ENCODE assay signal across 1 cellular context in the genomic region with DNA sequence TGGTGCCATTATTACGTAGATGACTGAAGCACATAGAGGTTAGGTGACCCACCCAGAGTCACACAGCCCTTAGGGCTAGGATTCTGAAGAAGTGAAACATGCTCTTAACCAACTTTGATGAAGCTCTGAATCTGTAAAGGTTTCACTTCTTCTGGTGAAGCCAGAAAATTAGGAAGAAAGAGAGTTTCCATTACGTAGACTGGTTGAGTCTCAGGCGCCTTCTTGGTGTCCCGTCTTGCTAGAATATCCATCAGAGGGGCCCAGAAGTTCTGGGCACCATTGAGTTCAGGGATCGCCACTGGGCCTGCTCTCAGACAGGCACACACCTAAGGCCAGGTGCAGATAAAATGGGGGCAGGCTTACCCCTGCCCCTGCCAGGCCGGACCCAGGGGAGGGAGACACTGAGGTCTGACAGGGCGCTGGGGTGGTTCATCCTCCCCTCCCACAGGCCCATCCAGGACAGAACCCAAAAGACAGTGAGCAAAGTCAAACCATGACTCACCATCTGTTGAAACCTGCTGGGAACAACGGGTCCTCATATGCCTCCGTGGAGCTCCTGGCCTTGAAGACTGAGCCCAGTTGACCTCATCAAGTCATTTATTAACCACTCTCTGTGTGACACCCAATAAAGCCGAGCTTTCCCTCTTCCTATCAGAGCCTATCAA.
TF ChIP-seq lines count a peak whose summit lies in the region.

No MANE protein-coding gene starts in this region.

TF ChIP-seq in GM12878, 131 proteins besides CTCF, POLR2A, EP300 and RAD21 (continued from another document and continues in another):
- TF ChIP-seq, protein P1, sequence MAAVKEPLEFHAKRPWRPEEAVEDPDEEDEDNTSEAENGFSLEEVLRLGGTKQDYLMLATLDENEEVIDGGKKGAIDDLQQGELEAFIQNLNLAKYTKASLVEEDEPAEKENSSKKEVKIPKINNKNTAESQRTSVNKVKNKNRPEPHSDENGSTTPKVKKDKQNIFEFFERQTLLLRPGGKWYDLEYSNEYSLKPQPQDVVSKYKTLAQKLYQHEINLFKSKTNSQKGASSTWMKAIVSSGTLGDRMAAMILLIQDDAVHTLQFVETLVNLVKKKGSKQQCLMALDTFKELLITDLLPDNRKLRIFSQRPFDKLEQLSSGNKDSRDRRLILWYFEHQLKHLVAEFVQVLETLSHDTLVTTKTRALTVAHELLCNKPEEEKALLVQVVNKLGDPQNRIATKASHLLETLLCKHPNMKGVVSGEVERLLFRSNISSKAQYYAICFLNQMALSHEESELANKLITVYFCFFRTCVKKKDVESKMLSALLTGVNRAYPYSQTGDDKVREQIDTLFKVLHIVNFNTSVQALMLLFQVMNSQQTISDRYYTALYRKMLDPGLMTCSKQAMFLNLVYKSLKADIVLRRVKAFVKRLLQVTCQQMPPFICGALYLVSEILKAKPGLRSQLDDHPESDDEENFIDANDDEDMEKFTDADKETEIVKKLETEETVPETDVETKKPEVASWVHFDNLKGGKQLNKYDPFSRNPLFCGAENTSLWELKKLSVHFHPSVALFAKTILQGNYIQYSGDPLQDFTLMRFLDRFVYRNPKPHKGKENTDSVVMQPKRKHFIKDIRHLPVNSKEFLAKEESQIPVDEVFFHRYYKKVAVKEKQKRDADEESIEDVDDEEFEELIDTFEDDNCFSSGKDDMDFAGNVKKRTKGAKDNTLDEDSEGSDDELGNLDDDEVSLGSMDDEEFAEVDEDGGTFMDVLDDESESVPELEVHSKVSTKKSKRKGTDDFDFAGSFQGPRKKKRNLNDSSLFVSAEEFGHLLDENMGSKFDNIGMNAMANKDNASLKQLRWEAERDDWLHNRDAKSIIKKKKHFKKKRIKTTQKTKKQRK (IDR thresholded peaks at IDR 0.05; ENCODE audit: low read depth, low read length): no peak
- no peak for TF ChIP-seq CHD2 (IDR thresholded peaks at IDR 0.05; ENCODE audit: borderline replicate concordance, low read depth, low read length)
- TF ChIP-seq SPI1 (IDR thresholded peaks at IDR 0.05; ENCODE audit: borderline replicate concordance, insufficient read depth, low read depth, low read length): peak; percentile 91; the same call in 1 of the 2 replicates
- TF ChIP-seq, protein P2, sequence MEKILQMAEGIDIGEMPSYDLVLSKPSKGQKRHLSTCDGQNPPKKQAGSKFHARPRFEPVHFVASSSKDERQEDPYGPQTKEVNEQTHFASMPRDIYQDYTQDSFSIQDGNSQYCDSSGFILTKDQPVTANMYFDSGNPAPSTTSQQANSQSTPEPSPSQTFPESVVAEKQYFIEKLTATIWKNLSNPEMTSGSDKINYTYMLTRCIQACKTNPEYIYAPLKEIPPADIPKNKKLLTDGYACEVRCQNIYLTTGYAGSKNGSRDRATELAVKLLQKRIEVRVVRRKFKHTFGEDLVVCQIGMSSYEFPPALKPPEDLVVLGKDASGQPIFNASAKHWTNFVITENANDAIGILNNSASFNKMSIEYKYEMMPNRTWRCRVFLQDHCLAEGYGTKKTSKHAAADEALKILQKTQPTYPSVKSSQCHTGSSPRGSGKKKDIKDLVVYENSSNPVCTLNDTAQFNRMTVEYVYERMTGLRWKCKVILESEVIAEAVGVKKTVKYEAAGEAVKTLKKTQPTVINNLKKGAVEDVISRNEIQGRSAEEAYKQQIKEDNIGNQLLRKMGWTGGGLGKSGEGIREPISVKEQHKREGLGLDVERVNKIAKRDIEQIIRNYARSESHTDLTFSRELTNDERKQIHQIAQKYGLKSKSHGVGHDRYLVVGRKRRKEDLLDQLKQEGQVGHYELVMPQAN (conservative IDR thresholded peaks at IDR 0.05): no peak
- no peak for TF ChIP-seq ASH2L (IDR thresholded peaks at IDR 0.05; ENCODE audit: borderline replicate concordance, low read depth)
- TF ChIP-seq TCF12 (IDR thresholded peaks at IDR 0.05; ENCODE audit: low read depth, low read length): no peak
- no peak for TF ChIP-seq YBX1 (IDR thresholded peaks at IDR 0.05)
- no peak for TF ChIP-seq SIN3A (IDR thresholded peaks at IDR 0.05; ENCODE audit: low read depth, low read length)
- TF ChIP-seq, protein P3, sequence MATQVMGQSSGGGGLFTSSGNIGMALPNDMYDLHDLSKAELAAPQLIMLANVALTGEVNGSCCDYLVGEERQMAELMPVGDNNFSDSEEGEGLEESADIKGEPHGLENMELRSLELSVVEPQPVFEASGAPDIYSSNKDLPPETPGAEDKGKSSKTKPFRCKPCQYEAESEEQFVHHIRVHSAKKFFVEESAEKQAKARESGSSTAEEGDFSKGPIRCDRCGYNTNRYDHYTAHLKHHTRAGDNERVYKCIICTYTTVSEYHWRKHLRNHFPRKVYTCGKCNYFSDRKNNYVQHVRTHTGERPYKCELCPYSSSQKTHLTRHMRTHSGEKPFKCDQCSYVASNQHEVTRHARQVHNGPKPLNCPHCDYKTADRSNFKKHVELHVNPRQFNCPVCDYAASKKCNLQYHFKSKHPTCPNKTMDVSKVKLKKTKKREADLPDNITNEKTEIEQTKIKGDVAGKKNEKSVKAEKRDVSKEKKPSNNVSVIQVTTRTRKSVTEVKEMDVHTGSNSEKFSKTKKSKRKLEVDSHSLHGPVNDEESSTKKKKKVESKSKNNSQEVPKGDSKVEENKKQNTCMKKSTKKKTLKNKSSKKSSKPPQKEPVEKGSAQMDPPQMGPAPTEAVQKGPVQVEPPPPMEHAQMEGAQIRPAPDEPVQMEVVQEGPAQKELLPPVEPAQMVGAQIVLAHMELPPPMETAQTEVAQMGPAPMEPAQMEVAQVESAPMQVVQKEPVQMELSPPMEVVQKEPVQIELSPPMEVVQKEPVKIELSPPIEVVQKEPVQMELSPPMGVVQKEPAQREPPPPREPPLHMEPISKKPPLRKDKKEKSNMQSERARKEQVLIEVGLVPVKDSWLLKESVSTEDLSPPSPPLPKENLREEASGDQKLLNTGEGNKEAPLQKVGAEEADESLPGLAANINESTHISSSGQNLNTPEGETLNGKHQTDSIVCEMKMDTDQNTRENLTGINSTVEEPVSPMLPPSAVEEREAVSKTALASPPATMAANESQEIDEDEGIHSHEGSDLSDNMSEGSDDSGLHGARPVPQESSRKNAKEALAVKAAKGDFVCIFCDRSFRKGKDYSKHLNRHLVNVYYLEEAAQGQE (IDR thresholded peaks at IDR 0.05; ENCODE audit: low read depth, low read length): no peak
- TF ChIP-seq SREBF2 (IDR thresholded peaks at IDR 0.05; ENCODE audit: low read length): no peak
- TF ChIP-seq, protein P4, sequence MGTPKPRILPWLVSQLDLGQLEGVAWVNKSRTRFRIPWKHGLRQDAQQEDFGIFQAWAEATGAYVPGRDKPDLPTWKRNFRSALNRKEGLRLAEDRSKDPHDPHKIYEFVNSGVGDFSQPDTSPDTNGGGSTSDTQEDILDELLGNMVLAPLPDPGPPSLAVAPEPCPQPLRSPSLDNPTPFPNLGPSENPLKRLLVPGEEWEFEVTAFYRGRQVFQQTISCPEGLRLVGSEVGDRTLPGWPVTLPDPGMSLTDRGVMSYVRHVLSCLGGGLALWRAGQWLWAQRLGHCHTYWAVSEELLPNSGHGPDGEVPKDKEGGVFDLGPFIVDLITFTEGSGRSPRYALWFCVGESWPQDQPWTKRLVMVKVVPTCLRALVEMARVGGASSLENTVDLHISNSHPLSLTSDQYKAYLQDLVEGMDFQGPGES (IDR thresholded peaks at IDR 0.05): no peak
- TF ChIP-seq BMI1 (IDR thresholded peaks at IDR 0.05; ENCODE audit: borderline replicate concordance): peak; percentile 22; the same call in 1 of the 2 replicates
- peak; percentile 62; the same call in 1 of the 2 replicates for TF ChIP-seq IRF4 (IDR thresholded peaks at IDR 0.05; ENCODE audit: low read depth, low read length)
- TF ChIP-seq POLR2AphosphoS5 (IDR thresholded peaks at IDR 0.05; ENCODE audit: low read length): no peak
- TF ChIP-seq NRF1 (conservative IDR thresholded peaks at IDR 0.05; ENCODE audit: low read depth, low read length): no peak
- TF ChIP-seq LARP7 (IDR thresholded peaks at IDR 0.05): no peak
- peak; percentile 82 for TF ChIP-seq IKZF1 (conservative IDR thresholded peaks at IDR 0.05)
- TF ChIP-seq STAT3 (IDR thresholded peaks at IDR 0.05; ENCODE audit: low read depth, low read length): no peak
- no peak for TF ChIP-seq SMC3 (IDR thresholded peaks at IDR 0.05; ENCODE audit: borderline replicate concordance, low read length)
- TF ChIP-seq HDAC2 (IDR thresholded peaks at IDR 0.05): no peak
- TF ChIP-seq, protein P5, sequence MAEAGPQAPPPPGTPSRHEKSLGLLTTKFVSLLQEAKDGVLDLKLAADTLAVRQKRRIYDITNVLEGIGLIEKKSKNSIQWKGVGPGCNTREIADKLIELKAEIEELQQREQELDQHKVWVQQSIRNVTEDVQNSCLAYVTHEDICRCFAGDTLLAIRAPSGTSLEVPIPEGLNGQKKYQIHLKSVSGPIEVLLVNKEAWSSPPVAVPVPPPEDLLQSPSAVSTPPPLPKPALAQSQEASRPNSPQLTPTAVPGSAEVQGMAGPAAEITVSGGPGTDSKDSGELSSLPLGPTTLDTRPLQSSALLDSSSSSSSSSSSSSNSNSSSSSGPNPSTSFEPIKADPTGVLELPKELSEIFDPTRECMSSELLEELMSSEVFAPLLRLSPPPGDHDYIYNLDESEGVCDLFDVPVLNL (IDR thresholded peaks at IDR 0.05; ENCODE audit: low read depth, low read length): no peak
- no peak for TF ChIP-seq NR2C2 (IDR thresholded peaks at IDR 0.05; ENCODE audit: borderline replicate concordance, control insufficient read depth, insufficient read length, low read depth)
- peak; percentile 23; the same call in 1 of the 2 replicates for TF ChIP-seq JUNB (IDR thresholded peaks at IDR 0.05)
- TF ChIP-seq NFIC (IDR thresholded peaks at IDR 0.05; ENCODE audit: low read depth, low read length): no peak
- TF ChIP-seq ZNF217 (IDR thresholded peaks at IDR 0.05): peak; percentile 60; the same call in 1 of the 2 replicates
- no peak for TF ChIP-seq CBX3 (IDR thresholded peaks at IDR 0.05; ENCODE audit: borderline replicate concordance, low read depth)
- TF ChIP-seq ATF7 (IDR thresholded peaks at IDR 0.05; ENCODE audit: low read depth): peak; percentile 84
- TF ChIP-seq FOS (IDR thresholded peaks at IDR 0.05; ENCODE audit: borderline replicate concordance, extremely low read depth, insufficient read length): no peak
- no peak; the same call in 1 of the 2 replicates for TF ChIP-seq GATAD2B (conservative IDR thresholded peaks at IDR 0.05; ENCODE audit: low read depth)
- TF ChIP-seq HDGF (IDR thresholded peaks at IDR 0.05): no peak
- TF ChIP-seq RFX5 (IDR thresholded peaks at IDR 0.05; ENCODE audit: low read depth, low read length): no peak
- TF ChIP-seq, protein P6, sequence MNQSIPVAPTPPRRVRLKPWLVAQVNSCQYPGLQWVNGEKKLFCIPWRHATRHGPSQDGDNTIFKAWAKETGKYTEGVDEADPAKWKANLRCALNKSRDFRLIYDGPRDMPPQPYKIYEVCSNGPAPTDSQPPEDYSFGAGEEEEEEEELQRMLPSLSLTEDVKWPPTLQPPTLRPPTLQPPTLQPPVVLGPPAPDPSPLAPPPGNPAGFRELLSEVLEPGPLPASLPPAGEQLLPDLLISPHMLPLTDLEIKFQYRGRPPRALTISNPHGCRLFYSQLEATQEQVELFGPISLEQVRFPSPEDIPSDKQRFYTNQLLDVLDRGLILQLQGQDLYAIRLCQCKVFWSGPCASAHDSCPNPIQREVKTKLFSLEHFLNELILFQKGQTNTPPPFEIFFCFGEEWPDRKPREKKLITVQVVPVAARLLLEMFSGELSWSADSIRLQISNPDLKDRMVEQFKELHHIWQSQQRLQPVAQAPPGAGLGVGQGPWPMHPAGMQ (IDR thresholded peaks at IDR 0.05; ENCODE audit: borderline replicate concordance): no peak
- TF ChIP-seq, protein P7, sequence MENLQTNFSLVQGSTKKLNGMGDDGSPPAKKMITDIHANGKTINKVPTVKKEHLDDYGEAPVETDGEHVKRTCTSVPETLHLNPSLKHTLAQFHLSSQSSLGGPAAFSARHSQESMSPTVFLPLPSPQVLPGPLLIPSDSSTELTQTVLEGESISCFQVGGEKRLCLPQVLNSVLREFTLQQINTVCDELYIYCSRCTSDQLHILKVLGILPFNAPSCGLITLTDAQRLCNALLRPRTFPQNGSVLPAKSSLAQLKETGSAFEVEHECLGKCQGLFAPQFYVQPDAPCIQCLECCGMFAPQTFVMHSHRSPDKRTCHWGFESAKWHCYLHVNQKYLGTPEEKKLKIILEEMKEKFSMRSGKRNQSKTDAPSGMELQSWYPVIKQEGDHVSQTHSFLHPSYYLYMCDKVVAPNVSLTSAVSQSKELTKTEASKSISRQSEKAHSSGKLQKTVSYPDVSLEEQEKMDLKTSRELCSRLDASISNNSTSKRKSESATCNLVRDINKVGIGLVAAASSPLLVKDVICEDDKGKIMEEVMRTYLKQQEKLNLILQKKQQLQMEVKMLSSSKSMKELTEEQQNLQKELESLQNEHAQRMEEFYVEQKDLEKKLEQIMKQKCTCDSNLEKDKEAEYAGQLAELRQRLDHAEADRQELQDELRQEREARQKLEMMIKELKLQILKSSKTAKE (IDR thresholded peaks at IDR 0.05; ENCODE audit: low read depth, poor library complexity, severe bottlenecking): no peak
- TF ChIP-seq ZNF622 (IDR thresholded peaks at IDR 0.05): no peak
- 0 out of 2 replicates have a peak, but pooled peaks have one; percentile 29 for TF ChIP-seq CREM (IDR thresholded peaks at IDR 0.05; ENCODE audit: low read depth)
- no peak for TF ChIP-seq SREBF1 (IDR thresholded peaks at IDR 0.05; ENCODE audit: low read length)
- no peak for TF ChIP-seq JUND (IDR thresholded peaks at IDR 0.05; ENCODE audit: low read depth, low read length)
- 0 out of 2 replicates have a peak, but pooled peaks have one; percentile 54 for TF ChIP-seq NFXL1 (IDR thresholded peaks at IDR 0.05; ENCODE audit: borderline replicate concordance)
- TF ChIP-seq, protein P8, sequence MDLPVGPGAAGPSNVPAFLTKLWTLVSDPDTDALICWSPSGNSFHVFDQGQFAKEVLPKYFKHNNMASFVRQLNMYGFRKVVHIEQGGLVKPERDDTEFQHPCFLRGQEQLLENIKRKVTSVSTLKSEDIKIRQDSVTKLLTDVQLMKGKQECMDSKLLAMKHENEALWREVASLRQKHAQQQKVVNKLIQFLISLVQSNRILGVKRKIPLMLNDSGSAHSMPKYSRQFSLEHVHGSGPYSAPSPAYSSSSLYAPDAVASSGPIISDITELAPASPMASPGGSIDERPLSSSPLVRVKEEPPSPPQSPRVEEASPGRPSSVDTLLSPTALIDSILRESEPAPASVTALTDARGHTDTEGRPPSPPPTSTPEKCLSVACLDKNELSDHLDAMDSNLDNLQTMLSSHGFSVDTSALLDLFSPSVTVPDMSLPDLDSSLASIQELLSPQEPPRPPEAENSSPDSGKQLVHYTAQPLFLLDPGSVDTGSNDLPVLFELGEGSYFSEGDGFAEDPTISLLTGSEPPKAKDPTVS (IDR thresholded peaks at IDR 0.05; ENCODE audit: low read depth, low read length): no peak
- TF ChIP-seq PAX8 (IDR thresholded peaks at IDR 0.05): no peak
- TF ChIP-seq NR2C1 (IDR thresholded peaks at IDR 0.05): no peak
- TF ChIP-seq, protein P9, sequence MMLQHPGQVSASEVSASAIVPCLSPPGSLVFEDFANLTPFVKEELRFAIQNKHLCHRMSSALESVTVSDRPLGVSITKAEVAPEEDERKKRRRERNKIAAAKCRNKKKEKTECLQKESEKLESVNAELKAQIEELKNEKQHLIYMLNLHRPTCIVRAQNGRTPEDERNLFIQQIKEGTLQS (IDR thresholded peaks at IDR 0.05; ENCODE audit: borderline replicate concordance, extremely low read depth, low read depth, low read length): no peak
- no peak for TF ChIP-seq SMAD5 (IDR thresholded peaks at IDR 0.05; ENCODE audit: low read depth)
- TF ChIP-seq ZNF384 (IDR thresholded peaks at IDR 0.05; ENCODE audit: borderline replicate concordance, low read depth, low read length): no peak
- TF ChIP-seq BHLHE40 (IDR thresholded peaks at IDR 0.05; ENCODE audit: borderline replicate concordance in 1 of 2, low read depth in 2 of 2, low read length in 1 of 2): no peak
- TF ChIP-seq NBN (IDR thresholded peaks at IDR 0.05): peak; percentile 55; the same call in 1 of the 2 replicates
- no peak for TF ChIP-seq CHD4 (IDR thresholded peaks at IDR 0.05)
- no peak for TF ChIP-seq WRNIP1 (IDR thresholded peaks at IDR 0.05; ENCODE audit: borderline replicate concordance, low read depth, low read length)
- no peak for TF ChIP-seq SP1 (IDR thresholded peaks at IDR 0.05; ENCODE audit: low read depth, low read length)
